Comparison of ENCODE assay signal across 8 cellular contexts in genomic region chr9:72443855-72444254, GRCh38.
DNase-seq lines count a peak whose midpoint lies in the region; ATAC-seq, FAIRE-seq and TF ChIP-seq lines count a peak whose summit lies in the region.

No MANE protein-coding gene starts in this region.

- no peak overlapping the region for H3K27ac ChIP-seq in CD8-positive, alpha-beta memory T cell (ENCODE audit: low read depth, low read length)
- no peak overlapping the region for H3K27ac ChIP-seq in RWPE1
- H3K27ac ChIP-seq in ovary = no peak overlapping the region

- TF ChIP-seq EP300 in ovary (IDR thresholded peaks at IDR 0.05) = no peak

- no peaks in the 10 kb centered on the region for H3K9me3 Mint-ChIP-seq in CD8-positive, alpha-beta memory T cell

- CTCF ChIA-PET in CD8-positive, alpha-beta memory T cell (lab: Charles Lee) = interaction anchor here (1.0 to 1.5 kb wide), 6 partner anchors 16 to 162 kb away, joined by 3 to 5 read pairs (median 4); no protein-coding TSS in a partner anchor
- CTCF ChIA-PET in RWPE1 (lab: Yijun Ruan, JAX) = interaction anchor here (0.7 kb wide), 1 partner anchor 142 kb away, joined by 3 read pairs; no protein-coding TSS in a partner anchor

- no peak overlapping the region for H3K4me3 ChIP-seq in CD8-positive, alpha-beta memory T cell (ENCODE audit: low read length)
- H3K4me3 ChIP-seq in kidney epithelial cell (ENCODE audit: low read depth, low read length) (no peak overlapping the region), ovary (no peak overlapping the region)

- DNase-seq in CD8-positive, alpha-beta memory T cell = peak in 1 of 5 donors; percentile 44
- DNase-seq in GM19239 (ENCODE audit: insufficient read length, low spot score) = peak; percentile 51
- DNase-seq in SW 1271 (lab: John Stamatoyannopoulos, UW) = peak; percentile 35 to 56
- no peak for DNase-seq in kidney epithelial cell (ENCODE audit: low read depth)
- DNase-seq in RWPE1 (ENCODE audit: low spot score) = no peak
- no peak for DNase-seq in GM03348 (ENCODE audit: low spot score)
- DNase-seq in ovary = no peak

- H3K4me1 ChIP-seq in CD8-positive, alpha-beta memory T cell (ENCODE audit: insufficient read depth, low read length) = peaks cover 10% of the 10 kb centered on the region
- H3K4me1 ChIP-seq in ovary (ENCODE audit: insufficient read depth) = peaks cover 1% of the 10 kb centered on the region

- no peaks in the 10 kb centered on the region for H3K27me3 Mint-ChIP-seq in CD8-positive, alpha-beta memory T cell

- 87 to 90% (median 89%) methylated on average over 4 of the region's 4 CpGs for WGBS in ovary, 3 donors

- peak; percentile 97 for FAIRE-seq in GM19239 (lab: Jason Lieb, UNC)

- H3K27me3 ChIP-seq in CD8-positive, alpha-beta memory T cell (ENCODE audit: insufficient read depth, low read length, poor library complexity, severe bottlenecking) = no peaks in the 10 kb centered on the region
- H3K27me3 ChIP-seq in kidney epithelial cell (ENCODE audit: control insufficient read depth, insufficient read depth, low read length) (no peaks in the 10 kb centered on the region), ovary (no peaks in the 10 kb centered on the region)

- no peaks in the 10 kb centered on the region for H3K36me3 Mint-ChIP-seq in CD8-positive, alpha-beta memory T cell

- H3K4me3 Mint-ChIP-seq in CD8-positive, alpha-beta memory T cell = peak overlapping the region in 2 of 7 donors; percentile 25 to 44

- TF ChIP-seq CTCF in kidney epithelial cell (IDR thresholded peaks at IDR 0.05; ENCODE audit: insufficient read depth, low read length, poor library complexity, severe bottlenecking) (peak; percentile 10), RWPE1 (conservative IDR thresholded peaks at IDR 0.05; ENCODE audit: low read depth) (no peak), ovary (IDR thresholded peaks at IDR 0.05) (no peak)

- peaks cover 20 to 38% (median 27%) of the 10 kb centered on the region in 3 donors for H3K4me1 Mint-ChIP-seq in CD8-positive, alpha-beta memory T cell

- POLR2A ChIA-PET in CD8-positive, alpha-beta memory T cell (lab: Charles Lee) = interaction anchor here (1.6 kb wide), 1 partner anchor 79 kb away, joined by 14 read pairs; the partner anchor contains the start of gene ZFAND5
- POLR2A ChIA-PET in RWPE1 (lab: Yijun Ruan, JAX; ENCODE audit: low non-redundant PET) = no interaction called here

- H3K27ac Mint-ChIP-seq in CD8-positive, alpha-beta memory T cell = peak overlapping the region in 7 of 8 donors; percentile 20 to 90 (median 78)

- peak; percentile 88 for ATAC-seq in HG03097 (IDR thresholded peaks at IDR 0.05; ENCODE audit: low FRiP score, unreplicated experiment)

- TF ChIP-seq POLR2A in ovary (IDR thresholded peaks at IDR 0.05) = no peak

- H3K9me3 ChIP-seq in CD8-positive, alpha-beta memory T cell (ENCODE audit: low read length) = no peaks in the 10 kb centered on the region
- H3K9me3 ChIP-seq in ovary = no peaks in the 10 kb centered on the region

- no peaks in the 10 kb centered on the region for H3K36me3 ChIP-seq in CD8-positive, alpha-beta memory T cell (ENCODE audit: insufficient read depth, low read length)
- H3K36me3 ChIP-seq in kidney epithelial cell (ENCODE audit: control insufficient read depth, insufficient read depth, low read length) = no peaks in the 10 kb centered on the region
- no peaks in the 10 kb centered on the region for H3K36me3 ChIP-seq in ovary

- intact Hi-C loops in ovary (cut with DNase I) = no loop called here

Comparison
In these comparisons a context has a peak if more than half of its experiments do, and no peak if none do; other contexts are left out.
1. DNase-seq: peak in GM19239 (single experiment) and SW 1271 (2 of 2); none in kidney epithelial cell (single experiment), RWPE1 (single experiment), GM03348 (single experiment) and ovary (0 of 5).